1 cellular context compared by ENCODE assay signal in genomic region chr17:75183999-75184884, GRCh38.
TF ChIP-seq lines count a peak whose summit lies in the region.

No MANE protein-coding gene starts in this region.

TF ChIP-seq in K562, 482 proteins besides CTCF, POLR2A, EP300 and RAD21 (continued from another document):
- TF ChIP-seq IRF1 (CRISPR knock-in tag; IDR thresholded peaks at IDR 0.05; ENCODE audit: borderline replicate concordance) = no peak
- TF ChIP-seq NR2C1 (IDR thresholded peaks at IDR 0.05) = no peak
- TF ChIP-seq NR2C1 (tag; IDR thresholded peaks at IDR 0.05) = no peak
- TF ChIP-seq POLR2H (tag; IDR thresholded peaks at IDR 0.05; ENCODE audit: low read depth) = no peak
- no peak for TF ChIP-seq ZNF277 (CRISPR knock-in tag; IDR thresholded peaks at IDR 0.05; ENCODE audit: borderline replicate concordance)
TF ChIP-seq in K562: peak in this region for 18.
